1 cellular context compared by ENCODE assay signal in the genomic region with DNA sequence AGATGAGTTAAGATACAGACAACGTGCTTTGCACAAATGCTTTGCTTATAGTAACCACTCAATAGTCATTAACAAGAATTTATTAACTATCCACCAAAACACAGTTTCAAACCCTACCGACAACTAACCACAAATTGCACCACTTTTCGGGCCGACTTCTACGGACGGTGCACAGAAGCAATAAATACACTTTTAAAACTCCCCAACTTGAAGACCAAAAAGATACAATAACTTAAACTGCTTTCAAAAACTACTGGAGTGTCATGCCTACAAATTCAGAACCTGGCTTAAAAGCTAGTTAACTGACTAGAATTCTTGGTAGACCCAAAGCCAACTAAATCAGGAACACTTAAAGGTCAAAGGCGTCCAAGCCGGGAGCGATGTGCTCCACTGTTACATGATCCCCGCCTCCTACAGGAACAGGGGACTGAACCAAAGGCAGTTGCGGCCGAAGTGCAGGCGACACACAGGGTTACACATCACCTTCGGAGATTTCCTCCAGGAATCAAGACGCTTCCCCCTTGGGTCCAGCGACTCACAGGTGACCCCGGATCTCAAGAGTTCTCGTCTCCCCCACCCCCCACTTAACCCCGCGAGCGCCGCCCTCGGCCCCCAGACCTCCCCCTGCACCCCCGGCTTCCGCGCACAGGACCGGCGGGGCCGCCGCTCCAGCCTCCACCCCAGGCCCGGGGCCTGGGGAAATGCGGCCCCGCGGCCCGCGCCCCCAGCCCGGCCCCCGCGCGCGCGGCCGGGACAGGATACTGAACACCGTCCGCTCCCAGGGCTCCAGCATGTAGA.
TF ChIP-seq lines count a peak whose summit lies in the region.

No MANE protein-coding gene starts in this region.

TF ChIP-seq in HepG2, 621 proteins besides CTCF, POLR2A, EP300 and RAD21 (continued from another document and continues in another):
- TF ChIP-seq, protein P1, sequence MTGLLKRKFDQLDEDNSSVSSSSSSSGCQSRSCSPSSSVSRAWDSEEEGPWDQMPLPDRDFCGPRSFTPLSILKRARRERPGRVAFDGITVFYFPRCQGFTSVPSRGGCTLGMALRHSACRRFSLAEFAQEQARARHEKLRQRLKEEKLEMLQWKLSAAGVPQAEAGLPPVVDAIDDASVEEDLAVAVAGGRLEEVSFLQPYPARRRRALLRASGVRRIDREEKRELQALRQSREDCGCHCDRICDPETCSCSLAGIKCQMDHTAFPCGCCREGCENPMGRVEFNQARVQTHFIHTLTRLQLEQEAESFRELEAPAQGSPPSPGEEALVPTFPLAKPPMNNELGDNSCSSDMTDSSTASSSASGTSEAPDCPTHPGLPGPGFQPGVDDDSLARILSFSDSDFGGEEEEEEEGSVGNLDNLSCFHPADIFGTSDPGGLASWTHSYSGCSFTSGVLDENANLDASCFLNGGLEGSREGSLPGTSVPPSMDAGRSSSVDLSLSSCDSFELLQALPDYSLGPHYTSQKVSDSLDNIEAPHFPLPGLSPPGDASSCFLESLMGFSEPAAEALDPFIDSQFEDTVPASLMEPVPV (CRISPR knock-in tag; IDR thresholded peaks at IDR 0.05): 0 out of 2 replicates have a peak, but pooled peaks have one; percentile 7
- no peak for TF ChIP-seq ZNF34 (CRISPR knock-in tag; IDR thresholded peaks at IDR 0.05; ENCODE audit: borderline replicate concordance)
- TF ChIP-seq KDM4B (CRISPR knock-in tag; IDR thresholded peaks at IDR 0.05): peak; percentile 83; the same call in 1 of the 2 replicates
- TF ChIP-seq NKX3-1 (CRISPR knock-in tag; IDR thresholded peaks at IDR 0.05): peak; percentile 14; the same call in 1 of the 2 replicates
- TF ChIP-seq TBX3 (IDR thresholded peaks at IDR 0.05; ENCODE audit: borderline replicate concordance): no peak
- TF ChIP-seq ZBTB8A (CRISPR knock-in tag; IDR thresholded peaks at IDR 0.05; ENCODE audit: borderline replicate concordance, low read depth): no peak; the same call in 1 of the 2 replicates
- TF ChIP-seq RFXAP (CRISPR knock-in tag; IDR thresholded peaks at IDR 0.05; ENCODE audit: borderline replicate concordance): no peak
- TF ChIP-seq ZNF558 (CRISPR knock-in tag; IDR thresholded peaks at IDR 0.05; ENCODE audit: borderline replicate concordance): no peak
- TF ChIP-seq POGZ (CRISPR knock-in tag; IDR thresholded peaks at IDR 0.05): no peak; the same call in 1 of the 2 replicates
- TF ChIP-seq HMGA1 (CRISPR knock-in tag; conservative IDR thresholded peaks at IDR 0.05): no peak; the same call in 1 of the 2 replicates
- TF ChIP-seq, protein P2, sequence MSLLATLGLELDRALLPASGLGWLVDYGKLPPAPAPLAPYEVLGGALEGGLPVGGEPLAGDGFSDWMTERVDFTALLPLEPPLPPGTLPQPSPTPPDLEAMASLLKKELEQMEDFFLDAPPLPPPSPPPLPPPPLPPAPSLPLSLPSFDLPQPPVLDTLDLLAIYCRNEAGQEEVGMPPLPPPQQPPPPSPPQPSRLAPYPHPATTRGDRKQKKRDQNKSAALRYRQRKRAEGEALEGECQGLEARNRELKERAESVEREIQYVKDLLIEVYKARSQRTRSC (CRISPR knock-in tag; IDR thresholded peaks at IDR 0.05; ENCODE audit: low read depth): no peak
- no peak for TF ChIP-seq ZNF720 (CRISPR knock-in tag; IDR thresholded peaks at IDR 0.05)
- no peak for TF ChIP-seq ZSCAN29 (CRISPR knock-in tag; conservative IDR thresholded peaks at IDR 0.05)
- TF ChIP-seq EZH2 (conservative IDR thresholded peaks at IDR 0.05; ENCODE audit: low read depth, low read length): no peak
- peak; percentile 96 for TF ChIP-seq FOXO4 (CRISPR knock-in tag; conservative IDR thresholded peaks at IDR 0.05)
- no peak for TF ChIP-seq WIZ (CRISPR knock-in tag; IDR thresholded peaks at IDR 0.05)
- TF ChIP-seq GATAD2A (CRISPR knock-in tag; IDR thresholded peaks at IDR 0.05): no peak; the same call in none of the 2 replicates
- peak; percentile 80 for TF ChIP-seq NR2F6 (IDR thresholded peaks at IDR 0.05)
- TF ChIP-seq NR2F6 (CRISPR knock-in tag; IDR thresholded peaks at IDR 0.05): peak; percentile 85
- TF ChIP-seq RBM39 (IDR thresholded peaks at IDR 0.05; ENCODE audit: low read depth, low read length, poor library complexity, severe bottlenecking): no peak
- peak; percentile 43 for TF ChIP-seq ETV5 (CRISPR knock-in tag; IDR thresholded peaks at IDR 0.05; ENCODE audit: borderline replicate concordance)
- TF ChIP-seq FOXO1 (CRISPR knock-in tag; IDR thresholded peaks at IDR 0.05): peak; percentile 67
- peak; percentile 10; the same call in 1 of the 2 replicates for TF ChIP-seq AKAP8 (CRISPR knock-in tag; IDR thresholded peaks at IDR 0.05)
- TF ChIP-seq PHF8 (CRISPR knock-in tag; IDR thresholded peaks at IDR 0.05): peak; percentile 67
- TF ChIP-seq FOXP1 (IDR thresholded peaks at IDR 0.05): no peak
- peak; percentile 24; the same call in 1 of the 2 replicates for TF ChIP-seq FOXP1 (CRISPR knock-in tag; IDR thresholded peaks at IDR 0.05)
- peak; percentile 7; the same call in 1 of the 2 replicates for TF ChIP-seq MTA3 (CRISPR knock-in tag; IDR thresholded peaks at IDR 0.05)
- TF ChIP-seq, protein P3, sequence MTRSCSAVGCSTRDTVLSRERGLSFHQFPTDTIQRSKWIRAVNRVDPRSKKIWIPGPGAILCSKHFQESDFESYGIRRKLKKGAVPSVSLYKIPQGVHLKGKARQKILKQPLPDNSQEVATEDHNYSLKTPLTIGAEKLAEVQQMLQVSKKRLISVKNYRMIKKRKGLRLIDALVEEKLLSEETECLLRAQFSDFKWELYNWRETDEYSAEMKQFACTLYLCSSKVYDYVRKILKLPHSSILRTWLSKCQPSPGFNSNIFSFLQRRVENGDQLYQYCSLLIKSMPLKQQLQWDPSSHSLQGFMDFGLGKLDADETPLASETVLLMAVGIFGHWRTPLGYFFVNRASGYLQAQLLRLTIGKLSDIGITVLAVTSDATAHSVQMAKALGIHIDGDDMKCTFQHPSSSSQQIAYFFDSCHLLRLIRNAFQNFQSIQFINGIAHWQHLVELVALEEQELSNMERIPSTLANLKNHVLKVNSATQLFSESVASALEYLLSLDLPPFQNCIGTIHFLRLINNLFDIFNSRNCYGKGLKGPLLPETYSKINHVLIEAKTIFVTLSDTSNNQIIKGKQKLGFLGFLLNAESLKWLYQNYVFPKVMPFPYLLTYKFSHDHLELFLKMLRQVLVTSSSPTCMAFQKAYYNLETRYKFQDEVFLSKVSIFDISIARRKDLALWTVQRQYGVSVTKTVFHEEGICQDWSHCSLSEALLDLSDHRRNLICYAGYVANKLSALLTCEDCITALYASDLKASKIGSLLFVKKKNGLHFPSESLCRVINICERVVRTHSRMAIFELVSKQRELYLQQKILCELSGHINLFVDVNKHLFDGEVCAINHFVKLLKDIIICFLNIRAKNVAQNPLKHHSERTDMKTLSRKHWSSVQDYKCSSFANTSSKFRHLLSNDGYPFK (CRISPR knock-in tag; IDR thresholded peaks at IDR 0.05; ENCODE audit: borderline replicate concordance): no peak
- TF ChIP-seq ZNF672 (CRISPR knock-in tag; IDR thresholded peaks at IDR 0.05): no peak
- TF ChIP-seq ZIK1 (CRISPR knock-in tag; IDR thresholded peaks at IDR 0.05; ENCODE audit: borderline replicate concordance, low read depth): no peak
- TF ChIP-seq IRF2 (CRISPR knock-in tag; IDR thresholded peaks at IDR 0.05): peak; percentile 15; the same call in 1 of the 2 replicates
- TF ChIP-seq REPIN1 (CRISPR knock-in tag; IDR thresholded peaks at IDR 0.05; ENCODE audit: borderline replicate concordance, low read depth): peak; percentile 23; the same call in 1 of the 2 replicates
- no peak for TF ChIP-seq MEIS2 (CRISPR knock-in tag; IDR thresholded peaks at IDR 0.05)
- peak; percentile 68; the same call in 1 of the 2 replicates for TF ChIP-seq KDM3A (CRISPR knock-in tag; IDR thresholded peaks at IDR 0.05; ENCODE audit: low read depth)
- TF ChIP-seq ZNF143 (CRISPR knock-in tag; IDR thresholded peaks at IDR 0.05): peak; percentile 3; the same call in 1 of the 2 replicates
- no peak; the same call in 1 of the 2 replicates for TF ChIP-seq ZNF510 (CRISPR knock-in tag; IDR thresholded peaks at IDR 0.05; ENCODE audit: low read depth)
- TF ChIP-seq TEAD2 (CRISPR knock-in tag; IDR thresholded peaks at IDR 0.05): no peak
- no peak for TF ChIP-seq ZEB1 (IDR thresholded peaks at IDR 0.05; ENCODE audit: insufficient replicate concordance, low read depth)
- peak; percentile 90; the same call in 1 of the 2 replicates for TF ChIP-seq SIX1 (CRISPR knock-in tag; IDR thresholded peaks at IDR 0.05; ENCODE audit: borderline replicate concordance)
- TF ChIP-seq, protein P4, sequence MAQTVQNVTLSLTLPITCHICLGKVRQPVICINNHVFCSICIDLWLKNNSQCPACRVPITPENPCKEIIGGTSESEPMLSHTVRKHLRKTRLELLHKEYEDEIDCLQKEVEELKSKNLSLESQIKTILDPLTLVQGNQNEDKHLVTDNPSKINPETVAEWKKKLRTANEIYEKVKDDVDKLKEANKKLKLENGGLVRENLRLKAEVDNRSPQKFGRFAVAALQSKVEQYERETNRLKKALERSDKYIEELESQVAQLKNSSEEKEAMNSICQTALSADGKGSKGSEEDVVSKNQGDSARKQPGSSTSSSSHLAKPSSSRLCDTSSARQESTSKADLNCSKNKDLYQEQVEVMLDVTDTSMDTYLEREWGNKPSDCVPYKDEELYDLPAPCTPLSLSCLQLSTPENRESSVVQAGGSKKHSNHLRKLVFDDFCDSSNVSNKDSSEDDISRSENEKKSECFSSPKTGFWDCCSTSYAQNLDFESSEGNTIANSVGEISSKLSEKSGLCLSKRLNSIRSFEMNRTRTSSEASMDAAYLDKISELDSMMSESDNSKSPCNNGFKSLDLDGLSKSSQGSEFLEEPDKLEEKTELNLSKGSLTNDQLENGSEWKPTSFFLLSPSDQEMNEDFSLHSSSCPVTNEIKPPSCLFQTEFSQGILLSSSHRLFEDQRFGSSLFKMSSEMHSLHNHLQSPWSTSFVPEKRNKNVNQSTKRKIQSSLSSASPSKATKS (CRISPR knock-in tag; IDR thresholded peaks at IDR 0.05): no peak
- TF ChIP-seq HMG20B (CRISPR knock-in tag; conservative IDR thresholded peaks at IDR 0.05): 0 out of 2 replicates have a peak, but pooled peaks have one; percentile 66
- TF ChIP-seq THAP11 (CRISPR knock-in tag; IDR thresholded peaks at IDR 0.05): peak; percentile 55; the same call in 1 of the 2 replicates
- no peak; the same call in 1 of the 2 replicates for TF ChIP-seq TMF1 (CRISPR knock-in tag; IDR thresholded peaks at IDR 0.05; ENCODE audit: low read depth)
- TF ChIP-seq ZZZ3 (CRISPR knock-in tag; IDR thresholded peaks at IDR 0.05; ENCODE audit: borderline replicate concordance): 0 out of 2 replicates have a peak, but pooled peaks have one; percentile 19
- TF ChIP-seq NFE2 (CRISPR knock-in tag; IDR thresholded peaks at IDR 0.05): no peak
- TF ChIP-seq FOSL1 (CRISPR knock-in tag; IDR thresholded peaks at IDR 0.05; ENCODE audit: borderline replicate concordance): no peak
- no peak for TF ChIP-seq CEBPB (IDR thresholded peaks at IDR 0.05; ENCODE audit: borderline replicate concordance, low read depth, low read length)
- TF ChIP-seq ZFP82 (CRISPR knock-in tag; IDR thresholded peaks at IDR 0.05; ENCODE audit: borderline replicate concordance): no peak
- TF ChIP-seq XRCC5 (optimal IDR thresholded peaks at IDR 0.05; ENCODE audit: low read length): peak; percentile 25
- TF ChIP-seq ZNF670 (CRISPR knock-in tag; IDR thresholded peaks at IDR 0.05; ENCODE audit: borderline replicate concordance): 0 out of 2 replicates have a peak, but pooled peaks have one; percentile 12
- TF ChIP-seq ZNF563 (CRISPR knock-in tag; IDR thresholded peaks at IDR 0.05): no peak; the same call in 1 of the 2 replicates
- TF ChIP-seq NR3C1 (CRISPR knock-in tag; IDR thresholded peaks at IDR 0.05): no peak
- 0 out of 2 replicates have a peak, but pooled peaks have one; percentile 53 for TF ChIP-seq ZNF747 (CRISPR knock-in tag; IDR thresholded peaks at IDR 0.05; ENCODE audit: borderline replicate concordance)
- 0 out of 2 replicates have a peak, but pooled peaks have one; percentile 62 for TF ChIP-seq ZNF205 (CRISPR knock-in tag; IDR thresholded peaks at IDR 0.05)
- no peak for TF ChIP-seq ZNF569 (CRISPR knock-in tag; IDR thresholded peaks at IDR 0.05; ENCODE audit: borderline replicate concordance)
- TF ChIP-seq KLF9 (CRISPR knock-in tag; IDR thresholded peaks at IDR 0.05; ENCODE audit: low read depth): peak; percentile 79; the same call in 1 of the 2 replicates
- no peak; the same call in 1 of the 2 replicates for TF ChIP-seq ZNF878 (CRISPR knock-in tag; IDR thresholded peaks at IDR 0.05)
- peak; percentile 32; the same call in 1 of the 2 replicates for TF ChIP-seq ZMYM4 (CRISPR knock-in tag; IDR thresholded peaks at IDR 0.05)
- peak; percentile 71 for TF ChIP-seq PATZ1 (CRISPR knock-in tag; IDR thresholded peaks at IDR 0.05)
- no peak for TF ChIP-seq HNRNPL (IDR thresholded peaks at IDR 0.05; ENCODE audit: low read depth, low read length)
